20 cellular contexts compared by ENCODE assay signal in genomic region chr12:89636776-89637160, GRCh38.
DNase-seq lines count a peak whose midpoint lies in the region; ATAC-seq and TF ChIP-seq lines count a peak whose summit lies in the region.
"Had no signal": no experiment of that assay in that cellular context is flagged by ENCODE, and none has a peak within 500 bp of the region (broad histone marks: within the 10 kb centered on the region; RNA-seq: fewer than 3 reads in every experiment).

No MANE protein-coding gene starts in this region.

- H3K9me3 Mint-ChIP-seq in activated CD8-positive, alpha-beta T cell treated with anti-CD3 and anti-CD28 coated beads for 36 hours, result no peaks in the 10 kb centered on the region
- H3K9me3 Mint-ChIP-seq in activated CD8-positive, alpha-beta T cell treated with anti-CD3 and anti-CD28 coated beads, Interleukin-2, amount 10 ng/mL, durations not matched to agents 7 days and 5 days (ENCODE audit: insufficient read depth), result no peaks in the 10 kb centered on the region
- H3K9me3 Mint-ChIP-seq in chondrocyte (ENCODE audit: low read depth) (no peaks in the 10 kb centered on the region), endothelial cell (ENCODE audit: unreplicated experiment) (no peaks in the 10 kb centered on the region)
- H3K9me3 Mint-ChIP-seq: CD8-positive, alpha-beta memory T cell; stimulated activated naive CD8-positive, alpha-beta T cell treated with anti-CD3 and anti-CD28 coated beads, Interleukin-15, amount 100 ng/mL, for 72 hours; type B pancreatic cell had no signal

- H3K4me3 ChIP-seq in osteoblast (ENCODE audit: insufficient read depth, low read length), result no peak overlapping the region
- H3K4me3 ChIP-seq in left ventricle myocardium inferior, result no peak overlapping the region
- no peak overlapping the region for H3K4me3 ChIP-seq in colonic mucosa

- peaks cover 36% of the 10 kb centered on the region for H3K36me3 Mint-ChIP-seq in activated CD8-positive, alpha-beta T cell treated with anti-CD3 and anti-CD28 coated beads for 36 hours (ENCODE audit: low read depth)
- peaks cover 38% of the 10 kb centered on the region for H3K36me3 Mint-ChIP-seq in activated CD8-positive, alpha-beta T cell treated with anti-CD3 and anti-CD28 coated beads, Interleukin-2, amount 10 ng/mL, durations not matched to agents 7 days and 5 days (ENCODE audit: low read depth)
- H3K36me3 Mint-ChIP-seq in chondrocyte (ENCODE audit: low read depth) (peaks cover 3% of the 10 kb centered on the region), endothelial cell (ENCODE audit: low read depth, unreplicated experiment) (no peaks in the 10 kb centered on the region)

- H3K4me2 ChIP-seq in osteoblast (ENCODE audit: insufficient read depth, low read length), result no peak overlapping the region

- H2AFZ ChIP-seq in osteoblast (ENCODE audit: low read length), result no peak overlapping the region

- no peak for TF ChIP-seq CTCF in activated CD8-positive, alpha-beta T cell treated with anti-CD3 and anti-CD28 coated beads for 36 hours (IDR thresholded peaks at IDR 0.05)
- TF ChIP-seq CTCF in chondrocyte (IDR thresholded peaks at IDR 0.05) (no peak), osteoblast (IDR thresholded peaks at IDR 0.05; ENCODE audit: extremely low read depth, low read depth, low read length) (no peak), left ventricle myocardium inferior (IDR thresholded peaks at IDR 0.05; ENCODE audit: borderline replicate concordance) (no peak), endothelial cell (IDR thresholded peaks at IDR 0.05; ENCODE audit: unreplicated experiment) (no peak), colonic mucosa (IDR thresholded peaks at IDR 0.05) (no peak)

- intact Hi-C loops in activated CD8-positive, alpha-beta T cell treated with anti-CD3 and anti-CD28 coated beads for 36 hours (cut with micrococcal nuclease), result no loop called here
- intact Hi-C loops in left ventricle myocardium inferior (cut with micrococcal nuclease) (no loop called here), colonic mucosa (cut with DNase I) (no loop called here)

- no peak overlapping the region for H3K9ac ChIP-seq in colonic mucosa (ENCODE audit: low read depth in 2 of 2, low read length in 2 of 2)

- H3K27me3 Mint-ChIP-seq in activated CD8-positive, alpha-beta T cell treated with anti-CD3 and anti-CD28 coated beads for 36 hours, result no peaks in the 10 kb centered on the region
- no peaks in the 10 kb centered on the region for H3K27me3 Mint-ChIP-seq in activated CD8-positive, alpha-beta T cell treated with anti-CD3 and anti-CD28 coated beads, Interleukin-2, amount 10 ng/mL, durations not matched to agents 7 days and 5 days (ENCODE audit: low read depth)
- H3K27me3 Mint-ChIP-seq in chondrocyte (ENCODE audit: low read depth) (no peaks in the 10 kb centered on the region), endothelial cell (ENCODE audit: unreplicated experiment) (no peaks in the 10 kb centered on the region)
- H3K27me3 Mint-ChIP-seq: CD8-positive, alpha-beta memory T cell; stimulated activated naive CD8-positive, alpha-beta T cell treated with anti-CD3 and anti-CD28 coated beads, Interleukin-15, amount 100 ng/mL, for 72 hours; type B pancreatic cell had no signal

- H3K4me1 ChIP-seq in osteoblast (ENCODE audit: insufficient read depth, low read length) (peaks cover 16% of the 10 kb centered on the region), left ventricle myocardium inferior (no peaks in the 10 kb centered on the region), colonic mucosa (peaks cover 3% of the 10 kb centered on the region)

- no peak overlapping the region for H3K4me3 Mint-ChIP-seq in activated CD8-positive, alpha-beta T cell treated with anti-CD3 and anti-CD28 coated beads for 36 hours
- no peak overlapping the region for H3K4me3 Mint-ChIP-seq in activated CD8-positive, alpha-beta T cell treated with anti-CD3 and anti-CD28 coated beads, Interleukin-2, amount 10 ng/mL, durations not matched to agents 7 days and 5 days
- no peak overlapping the region for H3K4me3 Mint-ChIP-seq in chondrocyte (ENCODE audit: unreplicated experiment)
- no peak overlapping the region for H3K4me3 Mint-ChIP-seq in endothelial cell (ENCODE audit: unreplicated experiment)
- H3K4me3 Mint-ChIP-seq: CD8-positive, alpha-beta memory T cell; stimulated activated naive CD8-positive, alpha-beta T cell treated with anti-CD3 and anti-CD28 coated beads, Interleukin-15, amount 100 ng/mL, for 72 hours; T-helper 1 cell treated with Interleukin-12 subunit alpha and Interleukin-12 subunit beta and Interleukin-4 antibody, amounts not matched to agents 30 μg/mL and 1 μg/mL, for 36 hours; type B pancreatic cell had no signal

- no peaks in the 10 kb centered on the region for H3K9me3 ChIP-seq in osteoblast (ENCODE audit: low read depth, low read length)
- H3K9me3 ChIP-seq in left ventricle myocardium inferior (replicated peaks), result no peaks in the 10 kb centered on the region
- no peaks in the 10 kb centered on the region for H3K9me3 ChIP-seq in colonic mucosa

- peaks cover 35% of the 10 kb centered on the region for H3K36me3 ChIP-seq in osteoblast (ENCODE audit: insufficient read depth, low read length)
- peaks cover 10% of the 10 kb centered on the region for H3K36me3 ChIP-seq in left ventricle myocardium inferior
- H3K36me3 ChIP-seq in colonic mucosa, result no peaks in the 10 kb centered on the region

- DNase-seq in activated CD8-positive, alpha-beta T cell treated with anti-CD3 and anti-CD28 coated beads for 36 hours, result no peak
- no peak for DNase-seq in activated CD8-positive, alpha-beta T cell treated with anti-CD3 and anti-CD28 coated beads, Interleukin-2, amount 10 ng/mL, durations not matched to agents 7 days and 5 days
- DNase-seq in M059J (ENCODE audit: low read depth), result peak; percentile 41
- no peak for DNase-seq in chondrocyte (ENCODE audit: low spot score)
- DNase-seq in osteoblast (ENCODE audit: insufficient read length, low spot score, missing footprints), result no peak
- no peak for DNase-seq in left ventricle myocardium inferior
- DNase-seq in endothelial cell (ENCODE audit: low spot score), result no peak
- DNase-seq in colonic mucosa, result no peak
- DNase-seq: CD8-positive, alpha-beta memory T cell; DMS79 treated with DMSO at 0.1 percent for 48 hours; KG1; NCI-H1105; NCI-H524 treated with DMSO at 0.1 percent for 48 hours; nucleus accumbens; right cardiac atrium; SHP77 treated with DMSO at 0.1 percent for 48 hours; stimulated activated naive CD8-positive, alpha-beta T cell treated with anti-CD3 and anti-CD28 coated beads, Interleukin-15, amount 100 ng/mL, for 72 hours had no signal

- H3K4me1 Mint-ChIP-seq in activated CD8-positive, alpha-beta T cell treated with anti-CD3 and anti-CD28 coated beads for 36 hours (ENCODE audit: low read depth), result peaks cover 12% of the 10 kb centered on the region
- peaks cover 3% of the 10 kb centered on the region for H3K4me1 Mint-ChIP-seq in activated CD8-positive, alpha-beta T cell treated with anti-CD3 and anti-CD28 coated beads, Interleukin-2, amount 10 ng/mL, durations not matched to agents 7 days and 5 days (ENCODE audit: low read depth)
- H3K4me1 Mint-ChIP-seq in chondrocyte (ENCODE audit: low read depth) (peaks cover 27% of the 10 kb centered on the region), endothelial cell (ENCODE audit: unreplicated experiment) (no peaks in the 10 kb centered on the region)

- no peak for ATAC-seq in activated CD8-positive, alpha-beta T cell treated with anti-CD3 and anti-CD28 coated beads for 36 hours
- no peak for ATAC-seq in activated CD8-positive, alpha-beta T cell treated with anti-CD3 and anti-CD28 coated beads, Interleukin-2, amount 10 ng/mL, durations not matched to agents 7 days and 5 days
- ATAC-seq: right cardiac atrium; stimulated activated naive CD8-positive, alpha-beta T cell treated with anti-CD3 and anti-CD28 coated beads, Interleukin-15, amount 100 ng/mL, for 72 hours had no signal

- H4K20me1 ChIP-seq in osteoblast (ENCODE audit: insufficient read depth, low read length), result no peaks in the 10 kb centered on the region

- H3K27me3 ChIP-seq in osteoblast (ENCODE audit: insufficient read depth, low read length), result no peaks in the 10 kb centered on the region
- no peaks in the 10 kb centered on the region for H3K27me3 ChIP-seq in left ventricle myocardium inferior (ENCODE audit: low read depth)
- H3K27me3 ChIP-seq in colonic mucosa, result no peaks in the 10 kb centered on the region

- POLR2A ChIA-PET in activated CD8-positive, alpha-beta T cell treated with anti-CD3 and anti-CD28 coated beads for 36 hours (lab: Charles Lee), result interaction anchor here (0.8 kb wide), 1 partner anchor 13 kb away, joined by 3 read pairs; no protein-coding TSS in a partner anchor
- POLR2A ChIA-PET in activated CD8-positive, alpha-beta T cell treated with anti-CD3 and anti-CD28 coated beads, Interleukin-2, amount 10 ng/mL, durations not matched to agents 7 days and 5 days (lab: Charles Lee), result no interaction called here

- peak overlapping the region; percentile 44 for H3K27ac Mint-ChIP-seq in activated CD8-positive, alpha-beta T cell treated with anti-CD3 and anti-CD28 coated beads for 36 hours
- no peak overlapping the region for H3K27ac Mint-ChIP-seq in activated CD8-positive, alpha-beta T cell treated with anti-CD3 and anti-CD28 coated beads, Interleukin-2, amount 10 ng/mL, durations not matched to agents 7 days and 5 days
- H3K27ac Mint-ChIP-seq in chondrocyte (ENCODE audit: unreplicated experiment) (peak overlapping the region; percentile 46), endothelial cell (ENCODE audit: unreplicated experiment) (no peak overlapping the region)
- H3K27ac Mint-ChIP-seq: activated T-helper 2 cell treated with anti-CD3 and anti-CD28 coated beads, Interferon-gamma antibody, Interleukin-2, Interleukin-4, amounts not matched to agents 10 μg/mL and 5 μg/mL and 100 μg/mL, durations not matched to agents 14 hours and 24 hours and 36 hours; stimulated activated naive CD8-positive, alpha-beta T cell treated with anti-CD3 and anti-CD28 coated beads, Interleukin-15, amount 100 ng/mL, for 72 hours; T-helper 1 cell treated with Interleukin-12 subunit alpha and Interleukin-12 subunit beta and Interleukin-4 antibody, amounts not matched to agents 30 μg/mL and 1 μg/mL, for 36 hours; type B pancreatic cell had no signal

- H3K27ac ChIP-seq in osteoblast (ENCODE audit: low read depth, low read length) (peak overlapping the region; percentile 59), left ventricle myocardium inferior (replicated peaks) (no peak overlapping the region), colonic mucosa (no peak overlapping the region)

- H3K79me2 ChIP-seq in osteoblast (ENCODE audit: insufficient read depth, low read length), result peaks cover 81% of the 10 kb centered on the region

- CTCF ChIA-PET in activated CD8-positive, alpha-beta T cell treated with anti-CD3 and anti-CD28 coated beads for 36 hours (lab: Charles Lee), result interaction anchor here (0.7 kb wide), 1 partner anchor 8 kb away, joined by 3 read pairs; no protein-coding TSS in a partner anchor
- CTCF ChIA-PET in activated CD8-positive, alpha-beta T cell treated with anti-CD3 and anti-CD28 coated beads, Interleukin-2, amount 10 ng/mL, durations not matched to agents 7 days and 5 days (lab: Charles Lee), result no interaction called here

Comparison
In these comparisons a context has a peak if more than half of its experiments do, and no peak if none do; other contexts are left out.
1. H3K27ac Mint-ChIP-seq: peak in activated CD8-positive, alpha-beta T cell treated with anti-CD3 and anti-CD28 coated beads for 36 hours (single experiment) and chondrocyte (single experiment); none in activated CD8-positive, alpha-beta T cell treated with anti-CD3 and anti-CD28 coated beads, Interleukin-2, amount 10 ng/mL, durations not matched to agents 7 days and 5 days (single experiment) and endothelial cell (single experiment).